28 cellular contexts compared by ENCODE assay signal in genomic region chr1:51454554-51454953, GRCh38.
"Had no signal": no experiment of that assay in that cellular context is flagged by ENCODE, and none has a peak within 500 bp of the region (broad histone marks: within the 10 kb centered on the region; RNA-seq: fewer than 3 reads in every experiment).

No MANE protein-coding gene starts in this region.

- H3K27me3 Mint-ChIP-seq: activated CD4-positive, alpha-beta T cell treated with anti-CD3 and anti-CD28 coated beads, Interleukin-2, amount 10 ng/mL, durations not matched to agents 24 days and 14 days; activated CD8-positive, alpha-beta T cell treated with anti-CD3 and anti-CD28 coated beads for 36 hours; activated naive CD4-positive, alpha-beta T cell treated with anti-CD3 and anti-CD28 coated beads, Interleukin-2, amount 50 U/mL, for 24 hours; activated naive CD8-positive, alpha-beta T cell treated with anti-CD3 and anti-CD28 coated beads, Interleukin-2, amount 10 ng/mL, durations not matched to agents 7 days and 5 days; activated T-helper 17 cell treated with anti-CD3 and anti-CD28 coated beads, Interleukin-2, amount 50 U/mL, for 72 hours; brain had no signal

- ATAC-seq: activated CD8-positive, alpha-beta T cell treated with anti-CD3 and anti-CD28 coated beads for 36 hours; activated T-cell treated with anti-CD3 and anti-CD28 coated beads, Interleukin-2, amount 50 U/mL, for 72 hours; activated T-helper 17 cell treated with anti-CD3 and anti-CD28 coated beads, Interleukin-2, amount 50 U/mL, for 72 hours; Right ventricle myocardium inferior had no signal

- H3K4me3 ChIP-seq: Peyer's patch, SK-N-MC had no signal

- H3K9me3 Mint-ChIP-seq: activated CD4-positive, alpha-beta T cell treated with anti-CD3 and anti-CD28 coated beads, Interleukin-2, amount 10 ng/mL, durations not matched to agents 24 days and 14 days; activated CD8-positive, alpha-beta T cell treated with anti-CD3 and anti-CD28 coated beads for 36 hours; activated naive CD4-positive, alpha-beta T cell treated with anti-CD3 and anti-CD28 coated beads, Interleukin-2, amount 50 U/mL, for 24 hours; activated naive CD8-positive, alpha-beta T cell treated with anti-CD3 and anti-CD28 coated beads, Interleukin-2, amount 10 ng/mL, durations not matched to agents 7 days and 5 days; activated T-cell treated with anti-CD3 and anti-CD28 coated beads, Interleukin-2, amount 50 U/mL, for 72 hours; activated T-helper 17 cell treated with anti-CD3 and anti-CD28 coated beads, Interleukin-2, amount 50 U/mL, for 72 hours; brain; T-helper 1 cell treated with Interleukin-12 subunit alpha and Interleukin-12 subunit beta and Interleukin-4 antibody, amounts not matched to agents 30 μg/mL and 1 μg/mL, for 36 hours; T-helper 2 cell treated with Interferon-gamma antibody and Interleukin-4, amounts not matched to agents 5 μg/mL and 100 μg/mL, for 36 hours had no signal

- H3K27me3 ChIP-seq: Peyer's patch had no signal

- DNase-seq: activated CD4-positive, alpha-beta T cell treated with anti-CD3 and anti-CD28 coated beads, Interleukin-2, amount 10 ng/mL, durations not matched to agents 24 days and 14 days; activated CD4-positive, alpha-beta T cell treated with anti-CD3 and anti-CD28 coated beads, Interleukin-2, amount 50 U/mL, for 4 hours; activated CD8-positive, alpha-beta T cell treated with anti-CD3 and anti-CD28 coated beads for 36 hours; activated effector memory CD4-positive, alpha-beta T cell treated with anti-CD3 and anti-CD28 coated beads, Interleukin-2, amount 50 U/mL, for 16 hours; activated naive CD4-positive, alpha-beta T cell treated with Interleukin-2 at 50 U/mL for 16 hours; activated naive CD8-positive, alpha-beta T cell treated with anti-CD3 and anti-CD28 coated beads, Interleukin-2, amount 10 ng/mL, durations not matched to agents 7 days and 5 days; activated T-cell treated with anti-CD3 and anti-CD28 coated beads, Interleukin-2, amount 50 U/mL, for 1 hour; activated T-cell treated with anti-CD3 and anti-CD28 coated beads, Interleukin-2, amount 50 U/mL, for 72 hours; caudate nucleus; cerebellar nuclear complex; Karpas-422; NCI-H1105; NCI-H1417 treated with DMSO at 0.1 percent for 48 hours; NCI-H187 treated with DMSO at 0.1 percent for 48 hours; NCI-H2081; NCI-H345; NCI-H524 treated with DMSO at 0.1 percent for 48 hours; NCI-H748 treated with DMSO at 0.1 percent for 48 hours; NK-92 treated with Interleukin-12 subunit alpha and Interleukin-12 subunit beta, amount 100 ng/mL, for 24 hours; Peyer's patch; RPMI8226 had no signal

- H3K4me3 Mint-ChIP-seq: activated CD4-positive, alpha-beta T cell treated with anti-CD3 and anti-CD28 coated beads, Interleukin-2, amount 10 ng/mL, durations not matched to agents 24 days and 14 days; activated CD8-positive, alpha-beta T cell treated with anti-CD3 and anti-CD28 coated beads for 36 hours; activated naive CD4-positive, alpha-beta T cell treated with anti-CD3 and anti-CD28 coated beads, Interleukin-2, amount 50 U/mL, for 24 hours; activated naive CD8-positive, alpha-beta T cell treated with anti-CD3 and anti-CD28 coated beads, Interleukin-2, amount 10 ng/mL, durations not matched to agents 7 days and 5 days; activated T-cell treated with anti-CD3 and anti-CD28 coated beads, Interleukin-2, amount 50 U/mL, for 72 hours; activated T-helper 17 cell treated with anti-CD3 and anti-CD28 coated beads, Interleukin-2, amount 50 U/mL, for 72 hours; brain; T-helper 1 cell treated with Interleukin-12 subunit alpha and Interleukin-12 subunit beta and Interleukin-4 antibody, amounts not matched to agents 30 μg/mL and 1 μg/mL, for 36 hours; T-helper 2 cell treated with Interferon-gamma antibody and Interleukin-4, amounts not matched to agents 5 μg/mL and 100 μg/mL, for 36 hours had no signal

- H3K9me3 ChIP-seq: Peyer's patch had no signal

- H3K4me1 Mint-ChIP-seq: activated CD4-positive, alpha-beta T cell treated with anti-CD3 and anti-CD28 coated beads, Interleukin-2, amount 10 ng/mL, durations not matched to agents 24 days and 14 days; activated naive CD4-positive, alpha-beta T cell treated with anti-CD3 and anti-CD28 coated beads, Interleukin-2, amount 50 U/mL, for 24 hours; activated T-helper 17 cell treated with anti-CD3 and anti-CD28 coated beads, Interleukin-2, amount 50 U/mL, for 72 hours had no signal

- H3K4me1 ChIP-seq: Peyer's patch had no signal

- H3K27ac ChIP-seq: Peyer's patch, SK-N-MC had no signal

- H3K27ac Mint-ChIP-seq: activated CD4-positive, alpha-beta T cell treated with anti-CD3 and anti-CD28 coated beads, Interleukin-2, amount 10 ng/mL, durations not matched to agents 24 days and 14 days; activated CD8-positive, alpha-beta T cell treated with anti-CD3 and anti-CD28 coated beads for 36 hours; activated naive CD4-positive, alpha-beta T cell treated with anti-CD3 and anti-CD28 coated beads, Interleukin-2, amount 50 U/mL, for 24 hours; activated naive CD8-positive, alpha-beta T cell treated with anti-CD3 and anti-CD28 coated beads, Interleukin-2, amount 10 ng/mL, durations not matched to agents 7 days and 5 days; activated T-cell treated with anti-CD3 and anti-CD28 coated beads, Interleukin-2, amount 50 U/mL, for 72 hours; activated T-helper 17 cell treated with anti-CD3 and anti-CD28 coated beads, Interleukin-2, amount 50 U/mL, for 72 hours; brain; T-helper 1 cell treated with Interleukin-12 subunit alpha and Interleukin-12 subunit beta and Interleukin-4 antibody, amounts not matched to agents 30 μg/mL and 1 μg/mL, for 36 hours; T-helper 2 cell treated with Interferon-gamma antibody and Interleukin-4, amounts not matched to agents 5 μg/mL and 100 μg/mL, for 36 hours had no signal
